Comparison of ENCODE assay signal across 14 cellular contexts in genomic region chr5:160303690-160304089, GRCh38. TPM values are rescaled to one million over a fixed set of nuclear protein-coding genes. Genes with fewer than 3 reads are reported as not detected.
"Had no signal": no experiment of that assay in that cellular context is flagged by ENCODE, and none has a peak within 500 bp of the region (broad histone marks: within the 10 kb centered on the region; RNA-seq: fewer than 3 reads in every experiment).

No MANE protein-coding gene starts in this region.

- ATAC-seq: activated CD4-positive, CD25-positive, alpha-beta regulatory T cell treated with anti-CD3 and anti-CD28 coated beads, Interleukin-2, amount 50 U/mL, for 24 hours; esophagus mucosa; psoas muscle; right lobe of liver had no signal

- DNase-seq: activated naive CD4-positive, alpha-beta T cell treated with anti-CD3 and anti-CD28 coated beads for 36 hours; activated T-cell treated with anti-CD3 and anti-CD28 coated beads for 4 hours; hippocampal formation; nephron progenitor cell; psoas muscle; stimulated activated CD4-positive, alpha-beta T cell treated with anti-CD3 and anti-CD28 coated beads, Interleukin-4, amount 100 ng/mL, for 4 hours; stimulated activated CD8-positive, alpha-beta memory T cell treated with anti-CD3 and anti-CD28 coated beads, Interleukin-4, amount 100 ng/mL, for 48 hours; stimulated activated naive CD4-positive, alpha-beta T cell treated with Interleukin-2 at 50 U/mL for 16 hours; T-helper 1 cell; T1000 had no signal

- H3K4me1 ChIP-seq: psoas muscle, right lobe of liver had no signal

- H3K36me3 ChIP-seq: right lobe of liver had no signal

- H3K27ac ChIP-seq: psoas muscle, right lobe of liver had no signal

- H3K4me3 ChIP-seq: psoas muscle, right lobe of liver, smooth muscle cell had no signal

- H3K9me3 ChIP-seq: psoas muscle, right lobe of liver had no signal

- H3K27me3 ChIP-seq: right lobe of liver had no signal

RNA-seq across cellular contexts. Expression of gene CCNJL, which starts 8.7 kb away (rescaled TPM):
- total RNA-seq: activated naive CD4-positive, alpha-beta T cell treated with anti-CD3 and anti-CD28 coated beads for 36 hours had no signal
